ENCODE assay signal across 15 cellular contexts in the genomic region with DNA sequence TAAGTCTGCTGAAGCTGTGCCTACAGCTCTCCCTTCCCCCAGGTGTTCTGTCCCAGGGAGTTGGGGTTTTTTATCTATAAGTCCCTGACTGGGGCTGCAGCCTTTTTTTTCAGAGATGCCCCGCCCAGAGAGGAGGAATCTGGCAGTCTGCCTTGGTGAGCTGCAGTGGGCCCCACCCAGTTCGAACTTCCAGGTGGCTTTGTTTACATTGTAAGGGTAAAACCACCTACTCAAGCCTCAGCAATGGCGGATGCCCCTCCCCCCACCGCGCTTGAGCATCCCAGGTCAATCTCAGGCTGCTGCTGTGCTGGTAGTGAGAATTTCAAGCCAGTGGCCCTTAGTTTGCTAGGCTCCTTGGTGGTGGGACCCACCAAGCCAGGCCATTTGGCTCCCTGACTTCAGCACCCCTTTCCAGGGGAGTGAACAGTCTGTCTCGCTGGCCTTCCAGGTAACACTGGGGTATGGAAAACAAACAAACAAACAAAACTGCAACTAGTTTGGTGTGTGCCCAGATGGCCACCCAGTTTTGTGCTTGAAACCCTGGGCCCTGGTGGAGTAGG.
DNase-seq lines count a peak whose midpoint lies in the region; ATAC-seq and TF ChIP-seq lines count a peak whose summit lies in the region.
"Had no signal": no experiment of that assay in that cellular context is flagged by ENCODE, and none has a peak within 500 bp of the region (broad histone marks: within the 10 kb centered on the region; RNA-seq: fewer than 3 reads in every experiment).

No MANE protein-coding gene starts in this region.

- peaks cover 3% of the 10 kb centered on the region for H3K27me3 Mint-ChIP-seq in activated CD4-positive, alpha-beta T cell treated with anti-CD3 and anti-CD28 coated beads for 36 hours

- H3K36me3 ChIP-seq in KMS-11 (ENCODE audit: insufficient read depth) (no peaks in the 10 kb centered on the region), iPS DF 6.9 (ENCODE audit: control insufficient read depth, insufficient read depth, low read length) (no peaks in the 10 kb centered on the region)
- H3K36me3 ChIP-seq: MG63, Peyer's patch had no signal

- H3K9ac ChIP-seq in KMS-11 = no peak overlapping the region

- peaks cover 3% of the 10 kb centered on the region for H3K9me3 Mint-ChIP-seq in activated CD4-positive, alpha-beta T cell treated with anti-CD3 and anti-CD28 coated beads for 36 hours (ENCODE audit: low read depth)

- no peak overlapping the region for H3K4me3 Mint-ChIP-seq in activated CD4-positive, alpha-beta T cell treated with anti-CD3 and anti-CD28 coated beads for 36 hours
- H3K4me3 Mint-ChIP-seq: B cell had no signal

- DNase-seq in DMS153 (lab: John Stamatoyannopoulos, UW) (peak; percentile 86), NCI-H82 (lab: John Stamatoyannopoulos, UW) (peak; percentile 88), iPS DF 6.9 (ENCODE audit: low read depth, low spot score) (peak; percentile 22), GDM1 (lab: John Stamatoyannopoulos, UW) (no peak), AML-193 (lab: John Stamatoyannopoulos, UW) (no peak)
- no peak for DNase-seq in activated CD4-positive, alpha-beta T cell treated with anti-CD3 and anti-CD28 coated beads for 36 hours
- DNase-seq: activated CD8-positive, alpha-beta memory T cell treated with anti-CD3 and anti-CD28 coated beads for 24 hours; activated naive CD4-positive, alpha-beta T cell treated with Interleukin-2 at 50 U/mL for 16 hours; MG63; right cardiac atrium; T-helper 9 cell had no signal

- H2AFZ ChIP-seq in KMS-11 (ENCODE audit: low read depth) = peak overlapping the region; percentile 67; the same call in 1 of the 2 replicates

- POLR2A ChIA-PET in activated CD4-positive, alpha-beta T cell treated with anti-CD3 and anti-CD28 coated beads for 36 hours (lab: Charles Lee) = no interaction called here

- H3K27me3 ChIP-seq in KMS-11 (ENCODE audit: insufficient read depth, low read depth) (no peaks in the 10 kb centered on the region), iPS DF 6.9 (ENCODE audit: control insufficient read depth, insufficient read depth, low read length) (no peaks in the 10 kb centered on the region)
- H3K27me3 ChIP-seq: Peyer's patch had no signal

- peak overlapping the region; percentile 40; the same call in 1 of the 2 replicates for H3K4me2 ChIP-seq in KMS-11

- no CpG with 5 or more reads among the region's 6 CpGs for WGBS in iPS DF 6.9 (ENCODE audit: insufficient coverage, insufficient read length)

- no peak for TF ChIP-seq CTCF in KMS-11 (conservative IDR thresholded peaks at IDR 0.05; ENCODE audit: low read depth, low read length)

- H3K4me3 ChIP-seq in KMS-11 (IDR thresholded peaks at IDR 0.05; ENCODE audit: insufficient read depth, low read depth, low read length) (no peak overlapping the region), iPS DF 6.9 (ENCODE audit: low read length) (no peak overlapping the region)
- H3K4me3 ChIP-seq: MG63, Peyer's patch had no signal

- H3K4me1 ChIP-seq in KMS-11 (ENCODE audit: low read depth, poor library complexity, severe bottlenecking) (peaks cover 18% of the 10 kb centered on the region), iPS DF 6.9 (ENCODE audit: control insufficient read depth, insufficient read depth, low read length) (peaks cover 4% of the 10 kb centered on the region)
- H3K4me1 ChIP-seq: Peyer's patch had no signal

- CTCF ChIA-PET in activated CD4-positive, alpha-beta T cell treated with anti-CD3 and anti-CD28 coated beads for 36 hours (lab: Charles Lee) = no interaction called here

- no peak overlapping the region for H3K27ac ChIP-seq in KMS-11
- no peak overlapping the region for H3K27ac ChIP-seq in iPS DF 6.9 (ENCODE audit: low read length)
- H3K27ac ChIP-seq: Peyer's patch had no signal

- no peaks in the 10 kb centered on the region for H3K9me3 ChIP-seq in iPS DF 6.9 (ENCODE audit: control insufficient read depth, insufficient read depth, low read length)
- H3K9me3 ChIP-seq: MG63, Peyer's patch had no signal

- intact Hi-C loops in activated CD4-positive, alpha-beta T cell treated with anti-CD3 and anti-CD28 coated beads for 36 hours (cut with DNase I, micrococcal nuclease) = no loop called here

- H3K79me2 ChIP-seq in KMS-11 (ENCODE audit: insufficient read depth, low read depth) = no peaks in the 10 kb centered on the region

- ATAC-seq in activated CD4-positive, alpha-beta T cell treated with anti-CD3 and anti-CD28 coated beads for 36 hours = no peak
- ATAC-seq in HG03432 (IDR thresholded peaks at IDR 0.05; ENCODE audit: unreplicated experiment) = no peak
- ATAC-seq: right cardiac atrium had no signal

- no peaks in the 10 kb centered on the region for H3K36me3 Mint-ChIP-seq in activated CD4-positive, alpha-beta T cell treated with anti-CD3 and anti-CD28 coated beads for 36 hours (ENCODE audit: low read depth)

- no peak overlapping the region for H3K27ac Mint-ChIP-seq in activated CD4-positive, alpha-beta T cell treated with anti-CD3 and anti-CD28 coated beads for 36 hours
- H3K27ac Mint-ChIP-seq: B cell had no signal

- H4K20me1 ChIP-seq in KMS-11 (ENCODE audit: insufficient read depth) = no peaks in the 10 kb centered on the region

- H3K4me1 Mint-ChIP-seq in activated CD4-positive, alpha-beta T cell treated with anti-CD3 and anti-CD28 coated beads for 36 hours = no peaks in the 10 kb centered on the region
- H3K4me1 Mint-ChIP-seq: B cell had no signal

Comparison
In these comparisons a context has a peak if more than half of its experiments do, and no peak if none do; other contexts are left out.
1. DNase-seq: peak in DMS153 (single experiment), NCI-H82 (single experiment) and iPS DF 6.9 (single experiment); none in activated CD4-positive, alpha-beta T cell treated with anti-CD3 and anti-CD28 coated beads for 36 hours (single experiment), GDM1 (single experiment) and AML-193 (0 of 2).